ENCODE assay signal across 7 cellular contexts in genomic region chr17:50949128-50950001, GRCh38.
DNase-seq lines count a peak whose midpoint lies in the region; ATAC-seq, FAIRE-seq and TF ChIP-seq lines count a peak whose summit lies in the region.

No MANE protein-coding gene starts in this region.

- no peak overlapping the region for H3K4me3 ChIP-seq in HUES6 (ENCODE audit: low read depth, low read length)
- H3K4me3 ChIP-seq in ascending aorta: no peak overlapping the region
- no peak overlapping the region for H3K4me3 ChIP-seq in left lung
- no peak overlapping the region for H3K4me3 ChIP-seq in subcutaneous abdominal adipose tissue (ENCODE audit: low read depth in 1 of 5, low read length in 5 of 5)

- peak in 1 of 3 experiments; percentile 3 for TF ChIP-seq CTCF in ascending aorta (IDR thresholded peaks at IDR 0.05)
- no peak for TF ChIP-seq CTCF in left lung (IDR thresholded peaks at IDR 0.05)

- H3K27ac ChIP-seq in HUES6 (ENCODE audit: low read depth, low read length) (peak overlapping the region; percentile 43), ascending aorta (peak overlapping the region; percentile 82 to 84), left lung (peak overlapping the region; percentile 82 to 85), subcutaneous abdominal adipose tissue (ENCODE audit: low read depth, low read length) (peak overlapping the region; percentile 75)

- DNase-seq in ascending aorta (ENCODE audit: low spot score in 2 of 2) (peak in 1 of 2 donors; percentile 62), left lung (peak in 1 of 2 donors; percentile 65), GM12892 (ENCODE audit: insufficient read length) (no peak), NCI-H748 (lab: John Stamatoyannopoulos, UW; ENCODE audit: unreplicated experiment) (no peak)

- FAIRE-seq in GM12892 (lab: Jason Lieb, UNC): no peak

- peak overlapping the region; percentile 48 for H3K9ac ChIP-seq in HUES6 (ENCODE audit: low read length)
- H3K9ac ChIP-seq in subcutaneous abdominal adipose tissue (ENCODE audit: low read length in 5 of 5): peak overlapping the region in 3 of 5 donors; percentile 20 to 71 (median 56)

- intact Hi-C loops in ascending aorta (cut with DNase I): loop anchor here (1.0 to 5.0 kb wide), 6 partner anchors 14 to 402 kb away; partner anchors contain the start of gene SPATA20
- intact Hi-C loops in left lung (cut with DNase I): loop anchor here (5.0 to 10.0 kb wide), 4 partner anchors 82 to 405 kb away; partner anchors contain the start of genes SPATA20 (in 1 of the 2) and TOB1 (in 1 of the 2)

- H3K27me3 ChIP-seq in HUES6 (ENCODE audit: control insufficient read depth, insufficient read depth, low read length) (peaks cover 4% of the 10 kb centered on the region; the same call in 1 of the 2 replicates), ascending aorta (no peaks in the 10 kb centered on the region), left lung (peaks cover 0 to 9% of the 10 kb centered on the region in 2 donors), subcutaneous abdominal adipose tissue (ENCODE audit: control insufficient read depth in 5 of 5, insufficient read depth in 4 of 5, low read length in 5 of 5) (no peaks in the 10 kb centered on the region)

- H3K4me1 ChIP-seq in HUES6 (ENCODE audit: control insufficient read depth, insufficient read depth, low read length) (peaks cover 57% of the 10 kb centered on the region), ascending aorta (peaks cover 28 to 33% of the 10 kb centered on the region in 2 donors), left lung (peaks cover 22 to 54% of the 10 kb centered on the region in 2 donors), subcutaneous abdominal adipose tissue (ENCODE audit: control insufficient read depth in 5 of 5, insufficient read depth in 5 of 5, low read length in 5 of 5) (peaks cover 6 to 46% (median 42%) of the 10 kb centered on the region in 5 donors)

- no peaks in the 10 kb centered on the region for H3K9me3 ChIP-seq in HUES6 (ENCODE audit: control insufficient read depth, insufficient read depth, low read depth, low read length)
- no peaks in the 10 kb centered on the region for H3K9me3 ChIP-seq in ascending aorta
- no peaks in the 10 kb centered on the region for H3K9me3 ChIP-seq in left lung
- no peaks in the 10 kb centered on the region for H3K9me3 ChIP-seq in subcutaneous abdominal adipose tissue (ENCODE audit: control insufficient read depth in 5 of 5, low read length in 5 of 5)

- H3K36me3 ChIP-seq in HUES6 (ENCODE audit: control insufficient read depth, insufficient read depth, low read length) (no peaks in the 10 kb centered on the region), ascending aorta (no peaks in the 10 kb centered on the region), left lung (no peaks in the 10 kb centered on the region), subcutaneous abdominal adipose tissue (ENCODE audit: control insufficient read depth in 5 of 5, insufficient read depth in 5 of 5, low read length in 5 of 5) (no peaks in the 10 kb centered on the region)

- no peak for TF ChIP-seq POLR2A in GM12892 (IDR thresholded peaks at IDR 0.05; ENCODE audit: low read depth, low read length)

- ATAC-seq in left lung (no peak), GM21360 (IDR thresholded peaks at IDR 0.05; ENCODE audit: unreplicated experiment) (no peak)
